Comparison of ENCODE assay signal across 8 cellular contexts in genomic region chr10:6163364-6164270, GRCh38. TPM values are rescaled to one million over a fixed set of nuclear protein-coding genes. Genes with fewer than 3 reads are reported as not detected.
A peak's percentile ranks its signal among the peaks of the same experiment; 100 is the strongest.
DNase-seq lines count a peak whose midpoint lies in the region; ATAC-seq lines count a peak whose summit lies in the region.

No MANE protein-coding gene starts in this region.

- H3K27me3 Mint-ChIP-seq in activated CD4-positive, alpha-beta memory T cell treated with anti-CD3 and anti-CD28 coated beads for 36 hours, result no peaks in the 10 kb centered on the region
- H3K27me3 Mint-ChIP-seq in memory B cell, result no peaks in the 10 kb centered on the region

- CTCF ChIA-PET in activated CD4-positive, alpha-beta memory T cell treated with anti-CD3 and anti-CD28 coated beads for 36 hours (lab: Charles Lee), result interaction anchor here (0.9 to 3.5 kb wide), 7 partner anchors 9 to 238 kb away, joined by 4 to 23 read pairs (median 6); partner anchors contain the start of gene PFKFB3

- H3K9me3 Mint-ChIP-seq in activated CD4-positive, alpha-beta memory T cell treated with anti-CD3 and anti-CD28 coated beads for 36 hours, result no peaks in the 10 kb centered on the region
- H3K9me3 Mint-ChIP-seq in memory B cell, result no peaks in the 10 kb centered on the region

- H3K36me3 Mint-ChIP-seq in activated CD4-positive, alpha-beta memory T cell treated with anti-CD3 and anti-CD28 coated beads for 36 hours, result peaks cover 20% of the 10 kb centered on the region
- H3K36me3 Mint-ChIP-seq in memory B cell, result peaks cover 3% of the 10 kb centered on the region

- H3K4me1 Mint-ChIP-seq in activated CD4-positive, alpha-beta memory T cell treated with anti-CD3 and anti-CD28 coated beads for 36 hours (ENCODE audit: low read depth), result peaks cover 59% of the 10 kb centered on the region
- H3K4me1 Mint-ChIP-seq in memory B cell, result peaks cover 29% of the 10 kb centered on the region

- peak overlapping the region; percentile 94 for H3K27ac Mint-ChIP-seq in activated CD4-positive, alpha-beta memory T cell treated with anti-CD3 and anti-CD28 coated beads for 36 hours
- peak overlapping the region; percentile 96 for H3K27ac Mint-ChIP-seq in memory B cell

- ATAC-seq in GM19023 (IDR thresholded peaks at IDR 0.05; ENCODE audit: unreplicated experiment), result peak; percentile 96
- peak; percentile 91 for ATAC-seq in HG03175 (IDR thresholded peaks at IDR 0.05; ENCODE audit: unreplicated experiment)
- ATAC-seq in memory B cell (ENCODE audit: low read depth), result peak; percentile 90

- POLR2A ChIA-PET in activated CD4-positive, alpha-beta memory T cell treated with anti-CD3 and anti-CD28 coated beads for 36 hours (lab: Charles Lee), result interaction anchor here (0.6 to 1.9 kb wide), 8 partner anchors 9 to 1111 kb away, joined by 3 to 13 read pairs (median 4); partner anchors contain the start of gene PFKFB3

- intact Hi-C loops in activated CD4-positive, alpha-beta memory T cell treated with anti-CD3 and anti-CD28 coated beads for 36 hours (cut with micrococcal nuclease), result loop anchor here (2.0 kb wide), 2 partner anchors 19 to 39 kb away; partner anchors contain the start of gene PFKFB3

- DNase-seq in AG20443 (ENCODE audit: low spot score), result peak; percentile 97
- peak; percentile 63 for DNase-seq in NCI-H748 treated with DMSO at 0.1 percent for 48 hours (lab: John Stamatoyannopoulos, UW)
- DNase-seq in activated CD4-positive, alpha-beta memory T cell treated with anti-CD3 and anti-CD28 coated beads for 36 hours, result peak; percentile 94
- peak; percentile 80 for DNase-seq in ecto neural progenitor cell (ENCODE audit: low spot score)
- DNase-seq in memory B cell (ENCODE audit: low spot score in 2 of 2), result peak; percentile 93 to 95
- DNase-seq in stimulated activated CD4-positive, alpha-beta T cell treated with anti-CD3 and anti-CD28 coated beads, TNF-alpha, amount 100 ng/mL, for 48 hours (ENCODE audit: low read depth in 3 of 3), result peak; percentile 83 to 88 (median 86)

- peak overlapping the region; percentile 80 for H3K4me3 Mint-ChIP-seq in activated CD4-positive, alpha-beta memory T cell treated with anti-CD3 and anti-CD28 coated beads for 36 hours
- peak overlapping the region; percentile 84 for H3K4me3 Mint-ChIP-seq in memory B cell

RNA-seq across cellular contexts. Expression of gene PFKFB3, which starts 39.1 kb away (rescaled TPM):
- 10 to 100 TPM; 70.6 to 76.4 TPM for total RNA-seq in activated CD4-positive, alpha-beta memory T cell treated with anti-CD3 and anti-CD28 coated beads for 36 hours

Comparison
In these comparisons a context has a peak if more than half of its experiments do, and no peak if none do; other contexts are left out.
1. Peak in every context shown above with its lines: DNase-seq and ATAC-seq.